ENCODE assay signal across 19 cellular contexts in genomic region chr4:81954266-81954665, GRCh38.
DNase-seq lines count a peak whose midpoint lies in the region; ATAC-seq, FAIRE-seq and TF ChIP-seq lines count a peak whose summit lies in the region.
"Had no signal": no experiment of that assay in that cellular context is flagged by ENCODE, and none has a peak within 500 bp of the region (broad histone marks: within the 10 kb centered on the region; RNA-seq: fewer than 3 reads in every experiment).

No MANE protein-coding gene starts in this region.

- no peak overlapping the region for H3K18ac ChIP-seq in H1 (ENCODE audit: extremely low read depth, low read length)

- 92% methylated on average over 3 of the region's 3 CpGs; no CpG with 5 or more reads in 1 of the 2 experiments for WGBS in H1 (ENCODE audit: extremely low coverage in 1 of 2, insufficient coverage in 1 of 2, insufficient read length in 1 of 2, insufficient replicate concordance in 2 of 2, low coverage in 1 of 2, low lambda C conversion rate in 2 of 2, missing lambda C conversion rate in 1 of 2), 2 experiments

- peak overlapping the region; percentile 25 for H3K56ac ChIP-seq in H1 (replicated peaks; ENCODE audit: insufficient read length, low read depth, low read length)

- no peak for TF ChIP-seq POLR2A in HCT116 (IDR thresholded peaks at IDR 0.05; ENCODE audit: borderline replicate concordance, extremely low read depth, insufficient read depth, insufficient read length)
- TF ChIP-seq POLR2A in H1 (IDR thresholded peaks at IDR 0.05; ENCODE audit: control extremely low read depth in 1 of 2, low read depth in 2 of 2, low read length in 2 of 2), result no peak

- H3K27me3 Mint-ChIP-seq in Calu3 (ENCODE audit: unreplicated experiment), result no peaks in the 10 kb centered on the region
- peaks cover 3% of the 10 kb centered on the region for H3K27me3 Mint-ChIP-seq in neural progenitor cell (ENCODE audit: insufficient read depth, low read depth)
- H3K27me3 Mint-ChIP-seq in CD8-positive, alpha-beta memory T cell, result peaks cover 0 to 28% of the 10 kb centered on the region in 2 donors
- peaks cover 7% of the 10 kb centered on the region for H3K27me3 Mint-ChIP-seq in nephron progenitor cell (ENCODE audit: low read depth, poor library complexity)

- H3K27ac Mint-ChIP-seq in Calu3 (ENCODE audit: unreplicated experiment) (peak overlapping the region; percentile 83), neural progenitor cell (no peak overlapping the region), nephron progenitor cell (no peak overlapping the region)
- no peak overlapping the region for H3K27ac Mint-ChIP-seq in CD8-positive, alpha-beta memory T cell
- H3K27ac Mint-ChIP-seq: CD4-positive, CD25-positive, alpha-beta regulatory T cell; IgD-negative memory B cell had no signal

- H3K23ac ChIP-seq in H1 (ENCODE audit: insufficient read length), result no peak overlapping the region

- POLR2A ChIA-PET in HCT116 (lab: Charles Lee) (no interaction called here), H1 (lab: Charles Lee; ENCODE audit: partially characterized antibody) (no interaction called here)
- POLR2A ChIA-PET in CD8-positive, alpha-beta memory T cell (lab: Charles Lee), result no interaction called here

- TF ChIP-seq RAD21 in HCT116 (IDR thresholded peaks at IDR 0.05; ENCODE audit: low read depth) (no peak), H1 (IDR thresholded peaks at IDR 0.05 in 1 of 2, conservative IDR thresholded peaks at IDR 0.05 in 1 of 2; ENCODE audit: low read depth in 2 of 2, low read length in 2 of 2) (no peak)

- DNase-seq in Calu3, result peak; percentile 13
- DNase-seq in HCT116 (ENCODE audit: low read depth, low spot score), result no peak
- DNase-seq in H1 (ENCODE audit: low read depth in 1 of 2, low spot score in 2 of 2), result no peak
- DNase-seq in neural progenitor cell (ENCODE audit: low spot score), result peak; percentile 10
- no peak for DNase-seq in CD8-positive, alpha-beta memory T cell
- no peak for DNase-seq in nephron progenitor cell
- DNase-seq: ACHN; BE2C; C1 segment of cervical spinal cord; CD4-positive, CD25-positive, alpha-beta regulatory T cell; DMS79 treated with DMSO at 0.1 percent for 48 hours; GF-D8; GOT3; Karpas-422; KBM-7 had no signal

- no peak overlapping the region for H2BK5ac ChIP-seq in H1 (ENCODE audit: low read depth, low read length)

- no peak overlapping the region for H2BK15ac ChIP-seq in H1 (ENCODE audit: low read length)

- H2BK20ac ChIP-seq in H1 (ENCODE audit: low read length), result no peak overlapping the region

- no peak overlapping the region for H2AFZ ChIP-seq in HCT116 (ENCODE audit: low read depth, low read length, poor library complexity, severe bottlenecking)
- H2AFZ ChIP-seq in H1 (ENCODE audit: low read length), result no peak overlapping the region
- H2AFZ ChIP-seq in neural progenitor cell (replicated peaks), result peak overlapping the region; percentile 30

- H3K14ac ChIP-seq in H1 (ENCODE audit: insufficient read length), result no peak overlapping the region

- 0 out of 2 replicates have a peak overlapping the region, but pooled peaks have one; percentile 2 for H3K4me2 ChIP-seq in HCT116 (ENCODE audit: low read length)
- H3K4me2 ChIP-seq in H1 (ENCODE audit: insufficient read depth in 1 of 2, low read depth in 2 of 2, low read length in 2 of 2), result no peak overlapping the region
- H3K4me2 ChIP-seq in neural progenitor cell, result peak overlapping the region; percentile 42

- H3K36me3 ChIP-seq in HCT116 (ENCODE audit: control insufficient read depth in 1 of 2, insufficient read depth in 2 of 2, low read length in 2 of 2), result no peaks in the 10 kb centered on the region
- no peaks in the 10 kb centered on the region for H3K36me3 ChIP-seq in H1 (ENCODE audit: control insufficient read depth in 2 of 4, insufficient read depth in 4 of 4, low read length in 3 of 4)
- no peaks in the 10 kb centered on the region for H3K36me3 ChIP-seq in neural progenitor cell
- H3K36me3 ChIP-seq in CD8-positive, alpha-beta memory T cell (ENCODE audit: insufficient read depth, low read length), result no peaks in the 10 kb centered on the region
- H3K36me3 ChIP-seq: BE2C, HAP-1 had no signal

- intact Hi-C loops in Calu3 (cut with micrococcal nuclease; ENCODE audit: unreplicated experiment), result loop anchor here (10.0 kb wide), 1 partner anchor 91 kb away; no protein-coding TSS in a partner anchor
- intact Hi-C loops in HCT116 (cut with micrococcal nuclease), result no loop called here

- H3K9me2 ChIP-seq in HCT116 (ENCODE audit: insufficient read depth), result no peaks in the 10 kb centered on the region

- H3K4me1 Mint-ChIP-seq in Calu3 (ENCODE audit: low read depth, unreplicated experiment) (peaks cover 27% of the 10 kb centered on the region), neural progenitor cell (no peaks in the 10 kb centered on the region), nephron progenitor cell (no peaks in the 10 kb centered on the region)
- H3K4me1 Mint-ChIP-seq in CD8-positive, alpha-beta memory T cell, result no peaks in the 10 kb centered on the region
- H3K4me1 Mint-ChIP-seq: CD4-positive, CD25-positive, alpha-beta regulatory T cell; IgD-negative memory B cell had no signal

- no TSS peak for BruUV-seq in Calu3 (replicated peaks; lab: Mats Ljungman, UMichigan)
- no TSS peak for BruUV-seq in HCT116 (replicated peaks; lab: Mats Ljungman, UMichigan)

- H3K79me2 ChIP-seq in HCT116 (ENCODE audit: insufficient read depth, low read length), result no peaks in the 10 kb centered on the region
- H3K79me2 ChIP-seq in H1 (ENCODE audit: control insufficient read depth in 1 of 2, insufficient read depth in 2 of 2, low read length in 2 of 2), result no peaks in the 10 kb centered on the region
- no peaks in the 10 kb centered on the region for H3K79me2 ChIP-seq in neural progenitor cell (ENCODE audit: low read depth)

- no peaks in the 10 kb centered on the region for H3K9me3 Mint-ChIP-seq in Calu3 (ENCODE audit: low read depth, unreplicated experiment)
- no peaks in the 10 kb centered on the region for H3K9me3 Mint-ChIP-seq in neural progenitor cell
- no peaks in the 10 kb centered on the region for H3K9me3 Mint-ChIP-seq in CD8-positive, alpha-beta memory T cell
- no peaks in the 10 kb centered on the region for H3K9me3 Mint-ChIP-seq in nephron progenitor cell
- H3K9me3 Mint-ChIP-seq: IgD-negative memory B cell had no signal

- H4K91ac ChIP-seq in H1 (replicated peaks; ENCODE audit: insufficient read length, low read length), result no peak overlapping the region

- TF ChIP-seq CTCF in Calu3 (IDR thresholded peaks at IDR 0.05; ENCODE audit: unreplicated experiment), result no peak
- no peak for TF ChIP-seq CTCF in HCT116 (IDR thresholded peaks at IDR 0.05 in 2 of 3, conservative IDR thresholded peaks at IDR 0.05 in 1 of 3; ENCODE audit: borderline replicate concordance in 1 of 3, insufficient read depth in 1 of 3, low read depth in 2 of 3, low read length in 2 of 3)
- TF ChIP-seq CTCF in H1 (IDR thresholded peaks at IDR 0.05; ENCODE audit: control extremely low read depth in 1 of 3, insufficient read depth in 1 of 3, low read depth in 1 of 3, low read length in 3 of 3), result no peak
- no peak for TF ChIP-seq CTCF in neural progenitor cell (IDR thresholded peaks at IDR 0.05)
- no peak for TF ChIP-seq CTCF in nephron progenitor cell (IDR thresholded peaks at IDR 0.05)

- H3K4me3 Mint-ChIP-seq in Calu3 (ENCODE audit: low read depth, unreplicated experiment), result peak overlapping the region; percentile 53
- H3K4me3 Mint-ChIP-seq in neural progenitor cell, result no peak overlapping the region
- no peak overlapping the region for H3K4me3 Mint-ChIP-seq in CD8-positive, alpha-beta memory T cell
- no peak overlapping the region for H3K4me3 Mint-ChIP-seq in nephron progenitor cell
- H3K4me3 Mint-ChIP-seq: CD4-positive, CD25-positive, alpha-beta regulatory T cell; IgD-negative memory B cell had no signal

- H3F3A ChIP-seq in neural progenitor cell (ENCODE audit: low read depth), result no peaks in the 10 kb centered on the region

- H4K5ac ChIP-seq in H1 (ENCODE audit: insufficient read length, low read depth, low read length), result no peak overlapping the region

- H3K23me2 ChIP-seq in H1 (ENCODE audit: low read depth, low read length), result no peaks in the 10 kb centered on the region

- H3K4ac ChIP-seq in H1 (replicated peaks; ENCODE audit: insufficient read length, low read depth, low read length), result no peak overlapping the region

- H4K20me1 ChIP-seq in HCT116 (ENCODE audit: insufficient read depth), result no peaks in the 10 kb centered on the region
- no peaks in the 10 kb centered on the region for H4K20me1 ChIP-seq in H1 (replicated peaks in 1 of 2; ENCODE audit: control insufficient read depth in 1 of 2, insufficient read depth in 2 of 2, low read length in 2 of 2)
- H4K20me1 ChIP-seq in neural progenitor cell (ENCODE audit: low read depth), result no peaks in the 10 kb centered on the region

- H2BK12ac ChIP-seq in H1 (ENCODE audit: low read depth, low read length), result no peak overlapping the region

- H3K9me3 ChIP-seq in HCT116 (ENCODE audit: control insufficient read depth in 1 of 2, insufficient read depth in 1 of 2, low read depth in 1 of 2, low read length in 2 of 2) (no peaks in the 10 kb centered on the region), H1 (ENCODE audit: insufficient read depth in 2 of 2, low read depth in 1 of 2, low read length in 1 of 2) (no peaks in the 10 kb centered on the region), neural progenitor cell (ENCODE audit: low read depth) (no peaks in the 10 kb centered on the region)
- H3K9me3 ChIP-seq in CD8-positive, alpha-beta memory T cell (ENCODE audit: low read length), result no peaks in the 10 kb centered on the region
- H3K9me3 ChIP-seq: BE2C, HAP-1 had no signal

- RAD21 ChIA-PET in HCT116 (lab: Charles Lee; ENCODE audit: low non-redundant PET in 1 of 2, low total read pairs in 2 of 2, uncharacterized antibody in 2 of 2, unreplicated experiment in 2 of 2), result no interaction called here

- CTCF ChIA-PET in Calu3 (lab: Charles Lee) (no interaction called here), HCT116 (lab: Charles Lee) (no interaction called here), H1 (lab: Charles Lee; ENCODE audit: partially characterized antibody) (interaction anchor here (1.1 to 1.6 kb wide), 3 partner anchors 41 to 489 kb away, joined by 3 read pairs; no protein-coding TSS in a partner anchor)
- CTCF ChIA-PET in CD8-positive, alpha-beta memory T cell (lab: Charles Lee), result no interaction called here

- no peaks in the 10 kb centered on the region for H3K4me1 ChIP-seq in HCT116 (ENCODE audit: control insufficient read depth in 1 of 2, insufficient read depth in 2 of 2, low read length in 2 of 2)
- no peaks in the 10 kb centered on the region for H3K4me1 ChIP-seq in H1 (replicated peaks in 1 of 4; ENCODE audit: control insufficient read depth in 3 of 4, insufficient read depth in 4 of 4, low read length in 3 of 4)
- H3K4me1 ChIP-seq in neural progenitor cell, result peaks cover 13% of the 10 kb centered on the region
- H3K4me1 ChIP-seq in CD8-positive, alpha-beta memory T cell (ENCODE audit: insufficient read depth, low read length), result no peaks in the 10 kb centered on the region
- H3K4me1 ChIP-seq: BE2C had no signal

- H3K27me3 ChIP-seq in HCT116 (ENCODE audit: insufficient read depth, low read length) (peaks cover 10% of the 10 kb centered on the region; the same call in 1 of the 2 replicates), H1 (replicated peaks in 1 of 4; ENCODE audit: control insufficient read depth in 3 of 4, extremely low read depth in 1 of 4, insufficient read depth in 3 of 4, low read length in 3 of 4) (no peaks in the 10 kb centered on the region), neural progenitor cell (no peaks in the 10 kb centered on the region)
- no peaks in the 10 kb centered on the region for H3K27me3 ChIP-seq in CD8-positive, alpha-beta memory T cell (ENCODE audit: insufficient read depth, low read length, poor library complexity, severe bottlenecking)
- H3K27me3 ChIP-seq: BE2C had no signal

- H3K4me3 ChIP-seq in HCT116 (replicated peaks in 1 of 2; ENCODE audit: low read depth in 1 of 2, low read length in 2 of 2), result no peak overlapping the region
- no peak overlapping the region for H3K4me3 ChIP-seq in H1 (ENCODE audit: extremely low read depth in 1 of 4, insufficient read depth in 2 of 4, low read depth in 3 of 4, low read length in 4 of 4)
- H3K4me3 ChIP-seq in neural progenitor cell, result no peak overlapping the region
- H3K4me3 ChIP-seq in CD8-positive, alpha-beta memory T cell (ENCODE audit: low read length), result no peak overlapping the region
- H3K4me3 ChIP-seq: HAP-1 had no signal

- ATAC-seq in HCT116, result no peak
- no peak for ATAC-seq in HG02678 (IDR thresholded peaks at IDR 0.05; ENCODE audit: unreplicated experiment)

- H3K27ac ChIP-seq in HCT116 (ENCODE audit: low read depth, low read length) (no peak overlapping the region), H1 (ENCODE audit: low read depth, low read length) (no peak overlapping the region), neural progenitor cell (no peak overlapping the region)
- no peak overlapping the region for H3K27ac ChIP-seq in CD8-positive, alpha-beta memory T cell (ENCODE audit: low read depth, low read length)

- no peak for TF ChIP-seq EP300 in H1 (IDR thresholded peaks at IDR 0.05; ENCODE audit: borderline replicate concordance in 1 of 2, low read depth in 2 of 2, low read length in 2 of 2)

- H3K79me1 ChIP-seq in H1 (ENCODE audit: low read depth, low read length), result no peaks in the 10 kb centered on the region

- FAIRE-seq in H1 (lab: Jason Lieb, UNC), result no peak
- FAIRE-seq: A204.1 had no signal

- no peak overlapping the region for H2AK5ac ChIP-seq in H1 (ENCODE audit: low read depth, low read length)

- H2BK120ac ChIP-seq in H1 (replicated peaks; ENCODE audit: low read depth, low read length), result no peak overlapping the region

- H4K8ac ChIP-seq in H1 (ENCODE audit: extremely low read depth, insufficient read depth, low read length), result no peak overlapping the region

- no peaks in the 10 kb centered on the region for H3K36me3 Mint-ChIP-seq in Calu3 (ENCODE audit: insufficient read depth, unreplicated experiment)
- no peaks in the 10 kb centered on the region for H3K36me3 Mint-ChIP-seq in neural progenitor cell
- H3K36me3 Mint-ChIP-seq in CD8-positive, alpha-beta memory T cell, result no peaks in the 10 kb centered on the region
- no peaks in the 10 kb centered on the region for H3K36me3 Mint-ChIP-seq in nephron progenitor cell (ENCODE audit: low read depth)
- H3K36me3 Mint-ChIP-seq: CD4-positive, CD25-positive, alpha-beta regulatory T cell; IgD-negative memory B cell had no signal

- H3K9ac ChIP-seq in HCT116 (ENCODE audit: low read length) (no peak overlapping the region), H1 (replicated peaks in 1 of 4; ENCODE audit: extremely low read depth in 1 of 4, low read depth in 3 of 4, low read length in 3 of 4) (no peak overlapping the region), neural progenitor cell (no peak overlapping the region)

Comparison
In these comparisons a context has a peak if more than half of its experiments do, and no peak if none do; other contexts are left out.
1. DNase-seq: peak in Calu3 (single experiment) and neural progenitor cell (single experiment); none in HCT116 (single experiment), H1 (0 of 2), CD8-positive, alpha-beta memory T cell (0 of 5) and nephron progenitor cell (single experiment).
2. H3K4me2 ChIP-seq: peak in HCT116 (single experiment) and neural progenitor cell (single experiment); none in H1 (0 of 2).